In genomic region chr10:73095479-73096021, GRCh38 we compare ENCODE assay signal across 8 cellular contexts. TPM values are rescaled to one million over a fixed set of nuclear protein-coding genes. Genes with fewer than 3 reads are reported as not detected.
DNase-seq lines count a peak whose midpoint lies in the region; ATAC-seq, FAIRE-seq and TF ChIP-seq lines count a peak whose summit lies in the region.

No MANE protein-coding gene starts in this region.

- H3K4me3 ChIP-seq in AG04450 (ENCODE audit: low read depth, low read length) (peak overlapping the region; percentile 90), GM23248 (peak overlapping the region; percentile 96)

- H4K20me1 ChIP-seq in GM23248 (ENCODE audit: insufficient read depth) = 0 out of 2 replicates have a peak, but pooled peaks cover 3% of the 10 kb centered on the region

- no peak for TF ChIP-seq CTCF in AG04450 (IDR thresholded peaks at IDR 0.05; ENCODE audit: low read depth, low read length)
- TF ChIP-seq CTCF in osteocyte (IDR thresholded peaks at IDR 0.05) = no peak

- CTCF ChIA-PET in AG04450 (lab: Charles Lee) = interaction anchor here (0.6 to 4.3 kb wide), 9 partner anchors 12 to 688 kb away, joined by 3 to 23 read pairs (median 5); no protein-coding TSS in a partner anchor

- H3K36me3 Mint-ChIP-seq in activated naive CD4-positive, alpha-beta T cell treated with anti-CD3 and anti-CD28 coated beads, Interleukin-2, amount 50 U/mL, for 24 hours = peaks cover 1% of the 10 kb centered on the region
- H3K36me3 Mint-ChIP-seq in osteocyte (ENCODE audit: unreplicated experiment) = no peaks in the 10 kb centered on the region

- peaks cover 33% of the 10 kb centered on the region for H3F3A ChIP-seq in GM23248 (ENCODE audit: insufficient read depth)

- POLR2A ChIA-PET in AG04450 (lab: Yijun Ruan, JAX) = interaction anchor here (0.6 to 3.2 kb wide), 22 partner anchors 13 to 810 kb away, joined by 3 to 26 read pairs (median 4); partner anchors contain the start of genes ECD, FAM149B1, MRPS16 and NUDT13

- no peak for ATAC-seq in HG03354 (IDR thresholded peaks at IDR 0.05; ENCODE audit: poor library complexity, severe bottlenecking, unreplicated experiment)

- peak overlapping the region; percentile 98 for H3K9ac ChIP-seq in GM23248

- H3K9me3 Mint-ChIP-seq in activated naive CD4-positive, alpha-beta T cell treated with anti-CD3 and anti-CD28 coated beads, Interleukin-2, amount 50 U/mL, for 24 hours = no peaks in the 10 kb centered on the region
- no peaks in the 10 kb centered on the region for H3K9me3 Mint-ChIP-seq in osteocyte (ENCODE audit: unreplicated experiment)

- H3K4me1 ChIP-seq in GM23248 (ENCODE audit: insufficient read depth) = peaks cover 19% of the 10 kb centered on the region

- no peaks in the 10 kb centered on the region for H3K27me3 Mint-ChIP-seq in activated naive CD4-positive, alpha-beta T cell treated with anti-CD3 and anti-CD28 coated beads, Interleukin-2, amount 50 U/mL, for 24 hours
- H3K27me3 Mint-ChIP-seq in osteocyte (ENCODE audit: unreplicated experiment) = no peaks in the 10 kb centered on the region

- DNase-seq in AG04450 (ENCODE audit: low read depth, low spot score) = peak; percentile 61
- DNase-seq in GM23248 = peak; percentile 87
- peak; percentile 77 for DNase-seq in glomerular visceral epithelial cell (ENCODE audit: extremely low spot score)
- peak; percentile 87 for DNase-seq in osteocyte (ENCODE audit: extremely low spot score, unreplicated experiment)
- no peak for DNase-seq in GM12892 (ENCODE audit: insufficient read length)

- H3K9me2 ChIP-seq in GM23248 (ENCODE audit: insufficient read depth) = no peaks in the 10 kb centered on the region

- no peak for TF ChIP-seq POLR2A in GM12892 (IDR thresholded peaks at IDR 0.05; ENCODE audit: low read depth, low read length)

- H3K27ac Mint-ChIP-seq in activated naive CD4-positive, alpha-beta T cell treated with anti-CD3 and anti-CD28 coated beads, Interleukin-2, amount 50 U/mL, for 24 hours = peak overlapping the region; percentile 93
- peak overlapping the region; percentile 92 for H3K27ac Mint-ChIP-seq in osteocyte (ENCODE audit: unreplicated experiment)

- peaks cover 59% of the 10 kb centered on the region for H3K79me2 ChIP-seq in GM23248 (ENCODE audit: insufficient read depth)

- H3K36me3 ChIP-seq in GM23248 (ENCODE audit: low read depth) = no peaks in the 10 kb centered on the region; the same call in 1 of the 2 replicates

- H3K4me3 Mint-ChIP-seq in activated naive CD4-positive, alpha-beta T cell treated with anti-CD3 and anti-CD28 coated beads, Interleukin-2, amount 50 U/mL, for 24 hours = peak overlapping the region; percentile 98
- peak overlapping the region; percentile 88 for H3K4me3 Mint-ChIP-seq in osteocyte (ENCODE audit: unreplicated experiment)

- no peak for FAIRE-seq in GM12892 (lab: Jason Lieb, UNC)

- H3K27me3 ChIP-seq in AG04450 (ENCODE audit: control insufficient read depth, insufficient read depth, low read length) = no peaks in the 10 kb centered on the region
- H3K27me3 ChIP-seq in GM23248 (replicated peaks; ENCODE audit: insufficient read depth) = no peaks in the 10 kb centered on the region

- 1 to 2% methylated on average over 15 of the region's 15 CpGs for WGBS in GM23248 (ENCODE audit: low coverage in 1 of 2, low lambda C conversion rate in 2 of 2, missing lambda C conversion rate in 2 of 2), 2 experiments

- H3K4me2 ChIP-seq in GM23248 (ENCODE audit: unreplicated experiment) = peak overlapping the region; percentile 99

- H3K9me3 ChIP-seq in AG04450 (ENCODE audit: control insufficient read depth, insufficient read depth, low read length) (peaks cover 5% of the 10 kb centered on the region; the same call in 1 of the 2 replicates), GM23248 (ENCODE audit: low read depth) (no peaks in the 10 kb centered on the region)

- peak overlapping the region; percentile 67 for H2AFZ ChIP-seq in GM23248

- H3K27ac ChIP-seq in AG04450 (ENCODE audit: low read depth, low read length) = peak overlapping the region; percentile 95
- peak overlapping the region; percentile 97 for H3K27ac ChIP-seq in GM23248

- in situ Hi-C loops in GM23248 (cut with MboI) = no loop called here

- peaks cover 44% of the 10 kb centered on the region for H3K4me1 Mint-ChIP-seq in activated naive CD4-positive, alpha-beta T cell treated with anti-CD3 and anti-CD28 coated beads, Interleukin-2, amount 50 U/mL, for 24 hours
- peaks cover 33% of the 10 kb centered on the region for H3K4me1 Mint-ChIP-seq in osteocyte (ENCODE audit: unreplicated experiment)

TF ChIP-seq in PFSK-1, 5 proteins besides CTCF, POLR2A, EP300 and RAD21:
- TF ChIP-seq FOXP2 (optimal IDR thresholded peaks at IDR 0.05; ENCODE audit: borderline replicate concordance, extremely low read depth, extremely low read length, insufficient read depth) (no peak), POLR2AphosphoS5 (IDR thresholded peaks at IDR 0.05; ENCODE audit: low read depth, low read length) (no peak; the same call in 1 of the 2 replicates), TAF1 (IDR thresholded peaks at IDR 0.05; ENCODE audit: borderline replicate concordance, insufficient read depth, low read length) (peak; percentile 46; the same call in 1 of the 2 replicates), REST (IDR thresholded peaks at IDR 0.05; ENCODE audit: insufficient read depth in 1 of 2, low read depth in 2 of 2, low read length in 2 of 2) (no peak)
TF ChIP-seq in PFSK-1: peak in this region for 1.

RNA-seq across cellular contexts. Expression of gene P4HA1, which starts 1.1 kb away (rescaled TPM):
- polyA plus RNA-seq in AG04450 (2011; rRNA removed) (176 and 245 TPM in 2 replicates), GM23248 (2016; fragmentation: Nextera tagmentation; extraction: Ambion mirVana) (360 and 363 TPM in 2 replicates)
- polyA minus RNA-seq in AG04450 (2011; rRNA and poly(A)+ RNA removed) = 53.7 and 100 TPM in 2 replicates
- 387 and 419 TPM in 2 replicates for total RNA-seq in GM23248 (2014; rRNA removed; shearing (Covaris generic))
- 13.7 TPM for polyA plus RNA-seq in PFSK-1 (2012; ENCODE audit: insufficient read length, low read depth)
- 101 and 103 TPM in 2 replicates for total RNA-seq in osteocyte
- polyA plus RNA-seq in GM12892 (2012; ENCODE audit: missing spikeins) = 110 TPM

RNA-seq across cellular contexts. Expression of gene NUDT13, which starts 14.7 kb away (rescaled TPM):
- polyA plus RNA-seq in AG04450 (2011; rRNA removed) = 1.4 TPM in 2 replicates
- polyA minus RNA-seq in AG04450 (2011; rRNA and poly(A)+ RNA removed) = 0.70 and 2.5 TPM in 2 replicates
- total RNA-seq in GM23248 (2014; rRNA removed; shearing (Covaris generic)) = 0.51 and 1.7 TPM in 2 replicates
- polyA plus RNA-seq in GM23248 (2016; fragmentation: Nextera tagmentation; extraction: Ambion mirVana) = 1.2 and 1.4 TPM in 2 replicates
- 1.2 TPM for polyA plus RNA-seq in PFSK-1 (2012; ENCODE audit: insufficient read length, low read depth)
- total RNA-seq in osteocyte = 2.8 and 3.2 TPM in 2 replicates
- 4.9 TPM for polyA plus RNA-seq in GM12892 (2012; ENCODE audit: missing spikeins)
